In genomic region chr1:77831976-77832695, GRCh38 we compare ENCODE assay signal across 12 cellular contexts. TPM values are rescaled to one million over a fixed set of nuclear protein-coding genes. Genes with fewer than 3 reads are reported as not detected.
DNase-seq lines count a peak whose midpoint lies in the region; ATAC-seq and TF ChIP-seq lines count a peak whose summit lies in the region.
"Had no signal": no experiment of that assay in that cellular context is flagged by ENCODE, and none has a peak within 500 bp of the region (broad histone marks: within the 10 kb centered on the region; RNA-seq: fewer than 3 reads in every experiment).

No MANE protein-coding gene starts in this region.

- POLR2A ChIA-PET in activated CD4-positive, alpha-beta memory T cell treated with anti-CD3 and anti-CD28 coated beads, Interleukin-2, amount 10 ng/mL, durations not matched to agents 7 days and 5 days (lab: Charles Lee), result no interaction called here

- H3K36me3 ChIP-seq in adipocyte (ENCODE audit: control insufficient read depth, insufficient read depth, low read length, severe bottlenecking), result peaks cover 4% of the 10 kb centered on the region
- H3K36me3 ChIP-seq in rectal smooth muscle tissue (ENCODE audit: control insufficient read depth, insufficient read depth, low read length), result no peaks in the 10 kb centered on the region
- H3K36me3 ChIP-seq in neural progenitor cell, result no peaks in the 10 kb centered on the region

- peaks cover 62% of the 10 kb centered on the region for H3K4me1 ChIP-seq in adipocyte (ENCODE audit: control insufficient read depth, insufficient read depth, low read length)
- H3K4me1 ChIP-seq in foreskin keratinocyte, result peaks cover 23% of the 10 kb centered on the region
- peaks cover 29% of the 10 kb centered on the region for H3K4me1 ChIP-seq in rectal smooth muscle tissue (ENCODE audit: control insufficient read depth, insufficient read depth, low read length)
- H3K4me1 ChIP-seq in neural progenitor cell, result peaks cover 12% of the 10 kb centered on the region

- no peak overlapping the region for H3K4me3 Mint-ChIP-seq in activated CD4-positive, alpha-beta memory T cell treated with anti-CD3 and anti-CD28 coated beads, Interleukin-2, amount 10 ng/mL, durations not matched to agents 7 days and 5 days
- no peak overlapping the region for H3K4me3 Mint-ChIP-seq in neural progenitor cell
- H3K4me3 Mint-ChIP-seq: central memory CD8-positive, alpha-beta T cell; IgD-negative memory B cell had no signal

- TF ChIP-seq CTCF in foreskin keratinocyte (conservative IDR thresholded peaks at IDR 0.05) (no peak), neural progenitor cell (IDR thresholded peaks at IDR 0.05) (no peak)

- H2AFZ ChIP-seq in neural progenitor cell (replicated peaks), result no peak overlapping the region

- H3F3A ChIP-seq in neural progenitor cell (ENCODE audit: low read depth), result no peaks in the 10 kb centered on the region

- ATAC-seq in foreskin keratinocyte (peak; percentile 41), GM18519 (IDR thresholded peaks at IDR 0.05; ENCODE audit: low FRiP score, unreplicated experiment) (no peak)

- H3K4me2 ChIP-seq in neural progenitor cell, result no peak overlapping the region

- no peaks in the 10 kb centered on the region for H3K9me3 Mint-ChIP-seq in activated CD4-positive, alpha-beta memory T cell treated with anti-CD3 and anti-CD28 coated beads, Interleukin-2, amount 10 ng/mL, durations not matched to agents 7 days and 5 days
- H3K9me3 Mint-ChIP-seq in neural progenitor cell, result no peaks in the 10 kb centered on the region
- H3K9me3 Mint-ChIP-seq: central memory CD8-positive, alpha-beta T cell; IgD-negative memory B cell had no signal

- no peak overlapping the region for H3K27ac ChIP-seq in foreskin keratinocyte
- H3K27ac ChIP-seq in rectal smooth muscle tissue (ENCODE audit: low read depth, low read length), result peak overlapping the region; percentile 83
- H3K27ac ChIP-seq in neural progenitor cell, result no peak overlapping the region

- H3K9ac ChIP-seq in adipocyte (ENCODE audit: low read length) (peak overlapping the region; percentile 85), rectal smooth muscle tissue (ENCODE audit: low read length) (no peak overlapping the region), neural progenitor cell (no peak overlapping the region)

- H3K36me3 Mint-ChIP-seq in activated CD4-positive, alpha-beta memory T cell treated with anti-CD3 and anti-CD28 coated beads, Interleukin-2, amount 10 ng/mL, durations not matched to agents 7 days and 5 days (ENCODE audit: low read depth), result peaks cover 23% of the 10 kb centered on the region
- peaks cover under 1% of the 10 kb centered on the region for H3K36me3 Mint-ChIP-seq in neural progenitor cell

- CTCF ChIA-PET in activated CD4-positive, alpha-beta memory T cell treated with anti-CD3 and anti-CD28 coated beads, Interleukin-2, amount 10 ng/mL, durations not matched to agents 7 days and 5 days (lab: Charles Lee), result no interaction called here

- in situ Hi-C loops in Caki2 (cut with HindIII; ENCODE audit: low pct_unique_long_range_greater_than_20kb, low sequenced_read_pairs), result no loop called here

- H3K79me2 ChIP-seq in neural progenitor cell (ENCODE audit: low read depth), result no peaks in the 10 kb centered on the region

- peaks cover 6% of the 10 kb centered on the region for H3K4me1 Mint-ChIP-seq in activated CD4-positive, alpha-beta memory T cell treated with anti-CD3 and anti-CD28 coated beads, Interleukin-2, amount 10 ng/mL, durations not matched to agents 7 days and 5 days
- H3K4me1 Mint-ChIP-seq in neural progenitor cell, result no peaks in the 10 kb centered on the region

- H3K27me3 ChIP-seq in adipocyte (replicated peaks; ENCODE audit: control insufficient read depth, insufficient read depth, low read length) (no peaks in the 10 kb centered on the region), foreskin keratinocyte (no peaks in the 10 kb centered on the region), rectal smooth muscle tissue (ENCODE audit: control insufficient read depth, insufficient read depth, low read length) (no peaks in the 10 kb centered on the region), neural progenitor cell (no peaks in the 10 kb centered on the region)

- H3K9me3 ChIP-seq in adipocyte (ENCODE audit: control insufficient read depth, low read length), result no peaks in the 10 kb centered on the region
- no peaks in the 10 kb centered on the region for H3K9me3 ChIP-seq in neural progenitor cell (ENCODE audit: low read depth)

- H3K4me3 ChIP-seq in adipocyte (ENCODE audit: low read length) (peak overlapping the region; percentile 43), rectal smooth muscle tissue (ENCODE audit: low read length) (no peak overlapping the region), neural progenitor cell (no peak overlapping the region)

- H4K20me1 ChIP-seq in neural progenitor cell (ENCODE audit: low read depth), result no peaks in the 10 kb centered on the region

- DNase-seq in Caki2 (ENCODE audit: low read depth) (peak; percentile 6), adipocyte (ENCODE audit: low read depth) (peak; percentile 77), foreskin keratinocyte (no peak), neural progenitor cell (ENCODE audit: low spot score) (no peak), NCI-H82 (lab: John Stamatoyannopoulos, UW) (no peak)
- no peak for DNase-seq in activated CD4-positive, alpha-beta memory T cell treated with anti-CD3 and anti-CD28 coated beads, Interleukin-2, amount 10 ng/mL, durations not matched to agents 7 days and 5 days
- DNase-seq: activated CD4-positive, alpha-beta T cell treated with anti-CD3 and anti-CD28 coated beads, Interleukin-2, amount 50 U/mL, for 1 hour; stimulated activated CD4-positive, alpha-beta T cell treated with anti-CD3 and anti-CD28 coated beads, Interleukin-4, amount 100 ng/mL, for 4 hours had no signal

- H3K27me3 Mint-ChIP-seq in activated CD4-positive, alpha-beta memory T cell treated with anti-CD3 and anti-CD28 coated beads, Interleukin-2, amount 10 ng/mL, durations not matched to agents 7 days and 5 days, result no peaks in the 10 kb centered on the region
- H3K27me3 Mint-ChIP-seq in neural progenitor cell (ENCODE audit: insufficient read depth, low read depth), result no peaks in the 10 kb centered on the region
- H3K27me3 Mint-ChIP-seq: central memory CD8-positive, alpha-beta T cell; IgD-negative memory B cell had no signal

- H3K27ac Mint-ChIP-seq in activated CD4-positive, alpha-beta memory T cell treated with anti-CD3 and anti-CD28 coated beads, Interleukin-2, amount 10 ng/mL, durations not matched to agents 7 days and 5 days, result no peak overlapping the region
- no peak overlapping the region for H3K27ac Mint-ChIP-seq in neural progenitor cell
- H3K27ac Mint-ChIP-seq: IgD-negative memory B cell had no signal

RNA-seq across cellular contexts. Expression of gene MIGA1, which starts 52.7 kb away (rescaled TPM):
- total RNA-seq in Caki2 (2014; rRNA removed; shearing (Covaris generic); ENCODE audit: low replicate concordance), result 2.8 and 10.4 TPM in 2 replicates
- total RNA-seq in foreskin keratinocyte, result 9.1 and 11.1 TPM in 2 replicates
- 1.7 TPM in 2 replicates for polyA plus RNA-seq in foreskin keratinocyte
- total RNA-seq in activated CD4-positive, alpha-beta memory T cell treated with anti-CD3 and anti-CD28 coated beads, Interleukin-2, amount 10 ng/mL, durations not matched to agents 7 days and 5 days, result 10 to 100 TPM; 11.5 to 12.8 TPM
- total RNA-seq in neural progenitor cell (ENCODE audit: low replicate concordance), result 7.8 and 12.6 TPM in 2 replicates

RNA-seq across cellular contexts. Expression of gene NEXN, which starts 56.3 kb away (rescaled TPM):
- 1.7 and 1.8 TPM in 2 replicates for total RNA-seq in Caki2 (2014; rRNA removed; shearing (Covaris generic); ENCODE audit: low replicate concordance)
- total RNA-seq in foreskin keratinocyte, result 3.2 and 5.3 TPM in 2 replicates
- polyA plus RNA-seq in foreskin keratinocyte, result 2.4 and 3.9 TPM in 2 replicates
- 1 to 10 TPM in 1 of 2 experiments, under 1 TPM in 1; 0.95 to 1.1 TPM for total RNA-seq in activated CD4-positive, alpha-beta memory T cell treated with anti-CD3 and anti-CD28 coated beads, Interleukin-2, amount 10 ng/mL, durations not matched to agents 7 days and 5 days
- 2.0 and 2.4 TPM in 2 replicates for total RNA-seq in neural progenitor cell (ENCODE audit: low replicate concordance)

Comparison
In these comparisons a context has a peak if more than half of its experiments do, and no peak if none do; other contexts are left out.
1. DNase-seq: peak in Caki2 (single experiment) and adipocyte (single experiment); none in foreskin keratinocyte (0 of 2), activated CD4-positive, alpha-beta memory T cell treated with anti-CD3 and anti-CD28 coated beads, Interleukin-2, amount 10 ng/mL, durations not matched to agents 7 days and 5 days (single experiment), neural progenitor cell (single experiment) and NCI-H82 (single experiment).